ENCODE assay signal across 8 cellular contexts in the genomic region with DNA sequence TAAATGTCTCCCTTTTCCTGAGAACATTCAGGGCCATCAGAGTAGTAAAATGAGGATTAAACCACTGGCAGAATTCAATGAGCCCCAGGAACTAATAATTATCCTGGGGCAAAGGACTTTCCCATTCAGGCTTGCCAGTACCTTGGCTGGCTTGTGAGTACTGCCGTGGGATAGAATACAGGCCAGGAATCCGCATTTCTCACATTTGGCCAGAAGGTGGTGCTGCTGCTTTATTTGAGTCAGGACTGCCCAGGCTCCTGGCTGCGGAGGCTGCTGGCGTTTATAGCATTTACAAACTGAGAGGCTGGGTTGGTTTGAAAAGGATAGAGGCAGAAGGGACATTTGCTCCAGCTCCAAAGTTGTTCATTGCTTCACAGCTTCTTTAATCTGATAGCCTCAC.
DNase-seq lines count a peak whose midpoint lies in the region; ATAC-seq lines count a peak whose summit lies in the region.

No MANE protein-coding gene starts in this region.

- DNase-seq in AG08396 (ENCODE audit: low spot score), result peak; percentile 82
- peak; percentile 60 for DNase-seq in NCI-H2171 treated with DMSO at 0.1 percent for 48 hours (lab: John Stamatoyannopoulos, UW)
- peak; percentile 0 to 3 (median 0) for DNase-seq in activated CD4-positive, CD25-positive, alpha-beta regulatory T cell (lab: John Stamatoyannopoulos, UW)
- DNase-seq in cerebellar cortex (ENCODE audit: low spot score), result peak; percentile 79
- DNase-seq in left colon, result peak; percentile 45 to 78
- DNase-seq in stimulated activated CD4-positive, alpha-beta T cell treated with anti-CD3 and anti-CD28 coated beads, Interleukin-4, amount 100 ng/mL, for 1 hour, result peak; percentile 42

- ATAC-seq in GM18517 (IDR thresholded peaks at IDR 0.05; ENCODE audit: unreplicated experiment) (peak; percentile 89), HG03064 (IDR thresholded peaks at IDR 0.05; ENCODE audit: low read depth, unreplicated experiment) (peak; percentile 79), left colon (peak; percentile 89)

- intact Hi-C loops in left colon (cut with DNase I, micrococcal nuclease), result loop anchor here in 1 of 2 donors (2.0 kb wide), 1 partner anchor 397 kb away; no protein-coding TSS in a partner anchor

Comparison
In these comparisons a context has a peak if more than half of its experiments do, and no peak if none do; other contexts are left out.
1. Peak in every context shown above with its lines: DNase-seq and ATAC-seq.
2. DNase-seq: peak in every context shown above with its lines; median percentile 82 in AG08396; 79 in cerebellar cortex; 62 in left colon; 60 in NCI-H2171 treated with DMSO at 0.1 percent for 48 hours; 42 in stimulated activated CD4-positive, alpha-beta T cell treated with anti-CD3 and anti-CD28 coated beads, Interleukin-4, amount 100 ng/mL, for 1 hour; 0 in activated CD4-positive, CD25-positive, alpha-beta regulatory T cell.